Comparison of ENCODE assay signal across 8 cellular contexts in genomic region chr16:15948532-15949209, GRCh38. TPM values are rescaled to one million over a fixed set of nuclear protein-coding genes. Genes with fewer than 3 reads are reported as not detected.
A peak's percentile ranks its signal among the peaks of the same experiment; 100 is the strongest.
DNase-seq lines count a peak whose midpoint lies in the region; ATAC-seq, FAIRE-seq and TF ChIP-seq lines count a peak whose summit lies in the region.

No MANE protein-coding gene starts in this region.

- H3K27ac Mint-ChIP-seq in activated T-helper 2 cell treated with anti-CD3 and anti-CD28 coated beads, Interferon-gamma antibody, Interleukin-2, Interleukin-4, amounts not matched to agents 10 μg/mL and 5 μg/mL and 100 μg/mL, durations not matched to agents 14 hours and 24 hours and 36 hours, result peak overlapping the region; percentile 90

- H3K9me3 Mint-ChIP-seq in activated T-helper 2 cell treated with anti-CD3 and anti-CD28 coated beads, Interferon-gamma antibody, Interleukin-2, Interleukin-4, amounts not matched to agents 10 μg/mL and 5 μg/mL and 100 μg/mL, durations not matched to agents 14 hours and 24 hours and 36 hours, result no peaks in the 10 kb centered on the region

- peak; percentile 60 for FAIRE-seq in GM18507 (lab: Jason Lieb, UNC)

- H3K36me3 ChIP-seq in left lung (no peaks in the 10 kb centered on the region), thyroid gland (no peaks in the 10 kb centered on the region)

- H3K27me3 ChIP-seq in left lung (no peaks in the 10 kb centered on the region), thyroid gland (no peaks in the 10 kb centered on the region)

- 71 to 75% methylated on average over 18 of the region's 18 CpGs for WGBS in thyroid gland, 2 donors

- peaks cover 30% of the 10 kb centered on the region for H3K36me3 Mint-ChIP-seq in activated T-helper 2 cell treated with anti-CD3 and anti-CD28 coated beads, Interferon-gamma antibody, Interleukin-2, Interleukin-4, amounts not matched to agents 10 μg/mL and 5 μg/mL and 100 μg/mL, durations not matched to agents 14 hours and 24 hours and 36 hours (ENCODE audit: low read depth)

- intact Hi-C loops in activated T-helper 2 cell treated with anti-CD3 and anti-CD28 coated beads, Interferon-gamma antibody, Interleukin-2, Interleukin-4, amounts not matched to agents 10 μg/mL and 5 μg/mL and 100 μg/mL, durations not matched to agents 14 hours and 24 hours and 36 hours (cut with micrococcal nuclease), result loop anchor here (10.0 kb wide), 1 partner anchor 46 kb away; no protein-coding TSS in a partner anchor
- intact Hi-C loops in left lung (cut with DNase I), result no loop called here
- intact Hi-C loops in thyroid gland (cut with DNase I), result loop anchor here (10.0 kb wide), 1 partner anchor 54 kb away; no protein-coding TSS in a partner anchor

- H3K4me3 ChIP-seq in left lung (peak overlapping the region; percentile 31 to 52), thyroid gland (replicated peaks in 1 of 3) (peak overlapping the region in 2 of 3 donors; percentile 37 to 45)

- H3K4me1 Mint-ChIP-seq in activated T-helper 2 cell treated with anti-CD3 and anti-CD28 coated beads, Interferon-gamma antibody, Interleukin-2, Interleukin-4, amounts not matched to agents 10 μg/mL and 5 μg/mL and 100 μg/mL, durations not matched to agents 14 hours and 24 hours and 36 hours (ENCODE audit: low read depth), result peaks cover 35% of the 10 kb centered on the region

- H3K4me3 Mint-ChIP-seq in activated T-helper 2 cell treated with anti-CD3 and anti-CD28 coated beads, Interferon-gamma antibody, Interleukin-2, Interleukin-4, amounts not matched to agents 10 μg/mL and 5 μg/mL and 100 μg/mL, durations not matched to agents 14 hours and 24 hours and 36 hours (ENCODE audit: low read depth), result peak overlapping the region; percentile 78

- H3K27ac ChIP-seq in left lung (peak overlapping the region; percentile 44 to 64), thyroid gland (peak overlapping the region; percentile 51 to 76 (median 63))

- peaks cover 7 to 41% of the 10 kb centered on the region in 2 donors for H3K4me1 ChIP-seq in left lung
- H3K4me1 ChIP-seq in thyroid gland, result peaks cover 14 to 22% of the 10 kb centered on the region in 2 donors

- H3K9me3 ChIP-seq in left lung (no peaks in the 10 kb centered on the region), thyroid gland (no peaks in the 10 kb centered on the region)

- peak; percentile 30 for ATAC-seq in HG02884 (IDR thresholded peaks at IDR 0.05; ENCODE audit: unreplicated experiment)
- ATAC-seq in left lung, result peak; percentile 6
- no peak for ATAC-seq in GM19467 (IDR thresholded peaks at IDR 0.05; ENCODE audit: unreplicated experiment)

- TF ChIP-seq CTCF in left lung (IDR thresholded peaks at IDR 0.05), result no peak
- TF ChIP-seq CTCF in thyroid gland (IDR thresholded peaks at IDR 0.05), result no peak

- TF ChIP-seq POLR2A in thyroid gland (IDR thresholded peaks at IDR 0.05), result no peak

- H3K27me3 Mint-ChIP-seq in activated T-helper 2 cell treated with anti-CD3 and anti-CD28 coated beads, Interferon-gamma antibody, Interleukin-2, Interleukin-4, amounts not matched to agents 10 μg/mL and 5 μg/mL and 100 μg/mL, durations not matched to agents 14 hours and 24 hours and 36 hours (ENCODE audit: low read depth), result no peaks in the 10 kb centered on the region

- no peak for DNase-seq in GM18507 (ENCODE audit: extremely low spot score, insufficient read length, low read depth)
- DNase-seq in activated T-helper 2 cell treated with anti-CD3 and anti-CD28 coated beads, Interferon-gamma antibody, Interleukin-2, Interleukin-4, amounts not matched to agents 10 μg/mL and 5 μg/mL and 100 μg/mL, durations not matched to agents 14 hours and 24 hours and 36 hours (ENCODE audit: low spot score), result peak; percentile 21
- no peak for DNase-seq in left lung
- no peak for DNase-seq in thyroid gland
- no peak for DNase-seq in putamen (ENCODE audit: low spot score)
- DNase-seq in NCI-H2081 (lab: John Stamatoyannopoulos, UW), result no peak

RNA-seq across cellular contexts. Expression of gene ABCC1, which starts 0.7 kb away (rescaled TPM):
- total RNA-seq in activated T-helper 2 cell treated with anti-CD3 and anti-CD28 coated beads, Interferon-gamma antibody, Interleukin-2, Interleukin-4, amounts not matched to agents 10 μg/mL and 5 μg/mL and 100 μg/mL, durations not matched to agents 14 hours and 24 hours and 36 hours, result 95.7 and 99.4 TPM in 2 replicates
- total RNA-seq in left lung (10 to 100 TPM; 33.3 to 44.6 TPM), thyroid gland (10 to 100 TPM; 42.7 to 76.7 (median 70.1) TPM)

Comparison
In these comparisons a context has a peak if more than half of its experiments do, and no peak if none do; other contexts are left out.
1. intact Hi-C loops: an anchor here in activated T-helper 2 cell treated with anti-CD3 and anti-CD28 coated beads, Interferon-gamma antibody, Interleukin-2, Interleukin-4, amounts not matched to agents 10 μg/mL and 5 μg/mL and 100 μg/mL, durations not matched to agents 14 hours and 24 hours and 36 hours (10.0 kb wide) and thyroid gland (10.0 kb wide); none called in left lung.